ENCODE assay signal across 9 cellular contexts in the genomic region with DNA sequence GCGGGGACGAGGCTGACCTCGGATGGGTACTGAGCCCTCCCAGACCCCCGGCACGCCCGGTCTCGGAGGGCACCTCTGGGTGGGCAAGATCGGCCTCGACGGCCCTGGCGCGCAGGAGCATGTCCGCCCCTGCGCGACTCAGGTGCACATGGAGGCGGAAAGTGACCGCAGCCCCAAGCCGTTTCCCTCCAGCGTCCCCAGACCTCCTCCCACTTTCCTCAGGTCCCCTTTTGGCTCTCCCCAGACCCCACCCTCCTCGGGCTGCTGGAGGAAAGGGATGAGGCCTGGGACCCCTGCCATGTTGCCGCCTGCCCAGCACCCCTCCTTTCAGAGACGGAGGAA. TPM values are rescaled to one million over a fixed set of nuclear protein-coding genes. Genes with fewer than 3 reads are reported as not detected.
DNase-seq lines count a peak whose midpoint lies in the region; ATAC-seq and TF ChIP-seq lines count a peak whose summit lies in the region.
"Had no signal": no experiment of that assay in that cellular context is flagged by ENCODE, and none has a peak within 500 bp of the region (broad histone marks: within the 10 kb centered on the region; RNA-seq: fewer than 3 reads in every experiment).

No MANE protein-coding gene starts in this region.

- CTCF ChIA-PET in mammary epithelial cell (lab: Charles Lee; ENCODE audit: low non-redundant PET), result interaction anchor here (0.6 kb wide), 1 partner anchor 416 kb away, joined by 3 read pairs; no protein-coding TSS in a partner anchor

- H3K4me2 ChIP-seq in mammary epithelial cell (ENCODE audit: insufficient read depth, low read depth, low read length) (peak overlapping the region; percentile 58), mesenchymal stem cell (ENCODE audit: low read length, poor library complexity, severe bottlenecking) (peak overlapping the region; percentile 50)

- H3K27ac Mint-ChIP-seq in activated naive CD4-positive, alpha-beta T cell treated with anti-CD3 and anti-CD28 coated beads, Interleukin-2, amount 50 U/mL, for 24 hours, result no peak overlapping the region
- H3K27ac Mint-ChIP-seq in activated naive CD4-positive, alpha-beta T cell treated with anti-CD3 and anti-CD28 coated beads, Interleukin-2, amount 50 U/mL, for 72 hours, result peak overlapping the region in 1 of 2 donors; percentile 55

- in situ Hi-C loops in mammary epithelial cell (cut with MboI; ENCODE audit: low sequenced_read_pairs in 2 of 2), result no loop called here

- intact Hi-C loops in mammary epithelial cell (cut with micrococcal nuclease), result no loop called here

- peak overlapping the region; percentile 30 for H3K4me3 Mint-ChIP-seq in activated naive CD4-positive, alpha-beta T cell treated with anti-CD3 and anti-CD28 coated beads, Interleukin-2, amount 50 U/mL, for 24 hours

- no peak for DNase-seq in activated naive CD4-positive, alpha-beta T cell treated with anti-CD3 and anti-CD28 coated beads, Interleukin-2, amount 50 U/mL, for 72 hours (ENCODE audit: low spot score in 2 of 2)
- no peak for DNase-seq in mammary epithelial cell
- DNase-seq in mesenchymal stem cell, result no peak
- DNase-seq in upper lobe of left lung, result no peak
- DNase-seq in substantia nigra (lab: John Stamatoyannopoulos, UW), result no peak
- DNase-seq in HuH-7.5 (ENCODE audit: low spot score), result no peak

- H3K14ac ChIP-seq in mesenchymal stem cell (ENCODE audit: low read length in 2 of 2), result peak overlapping the region in 1 of 2 experiments; percentile 7

- H3K18ac ChIP-seq in mesenchymal stem cell (ENCODE audit: low read depth in 1 of 2, low read length in 2 of 2), result peak overlapping the region; percentile 77 to 84

- H3K4ac ChIP-seq in mesenchymal stem cell (ENCODE audit: low read depth in 1 of 2, low read length in 2 of 2), result peak overlapping the region in 1 of 2 experiments; percentile 20

- no peak for TF ChIP-seq POLR2A in upper lobe of left lung (IDR thresholded peaks at IDR 0.05)

- ATAC-seq in activated naive CD4-positive, alpha-beta T cell treated with anti-CD3 and anti-CD28 coated beads, Interleukin-2, amount 50 U/mL, for 72 hours, result no peak
- no peak for ATAC-seq in upper lobe of left lung (ENCODE audit: low FRiP score in 2 of 2)
- no peak for ATAC-seq in HG03460 (IDR thresholded peaks at IDR 0.05; ENCODE audit: unreplicated experiment)

- dilution Hi-C loops in mammary epithelial cell (cut with HindIII; ENCODE audit: low sequenced_read_pairs), result no loop called here

- no peaks in the 10 kb centered on the region for H3K9me3 ChIP-seq in mammary epithelial cell (replicated peaks; ENCODE audit: insufficient read depth, low read length)
- no peaks in the 10 kb centered on the region for H3K9me3 ChIP-seq in mesenchymal stem cell (ENCODE audit: control insufficient read depth, low read length)
- no peaks in the 10 kb centered on the region for H3K9me3 ChIP-seq in upper lobe of left lung

- H3K36me3 ChIP-seq in mammary epithelial cell (ENCODE audit: insufficient read depth, low read length), result peaks cover 1% of the 10 kb centered on the region
- peaks cover 2 to 6% of the 10 kb centered on the region in 2 experiments for H3K36me3 ChIP-seq in mesenchymal stem cell (ENCODE audit: control insufficient read depth in 1 of 2, insufficient read depth in 2 of 2, low read depth in 1 of 2, low read length in 2 of 2)
- H3K36me3 ChIP-seq in upper lobe of left lung, result peaks cover 2 to 3% (median 2%) of the 10 kb centered on the region in 4 donors

- no peaks in the 10 kb centered on the region for H3K27me3 ChIP-seq in mammary epithelial cell (ENCODE audit: insufficient read depth, low read length)
- H3K27me3 ChIP-seq in mesenchymal stem cell (ENCODE audit: control insufficient read depth in 1 of 2, insufficient read depth in 1 of 2, low read length in 2 of 2), result peaks cover 12% of the 10 kb centered on the region in 2 experiments
- peaks cover 0 to 6% (median 0%) of the 10 kb centered on the region in 4 donors for H3K27me3 ChIP-seq in upper lobe of left lung

- no TSS peak for BruUV-seq in mammary epithelial cell (replicated peaks; lab: Mats Ljungman, UMichigan)

- H2BK12ac ChIP-seq in mesenchymal stem cell (ENCODE audit: low read length in 2 of 2), result peak overlapping the region in 1 of 2 experiments; percentile 78

- no peaks in the 10 kb centered on the region for H3K79me1 ChIP-seq in mesenchymal stem cell (replicated peaks; ENCODE audit: low read length, poor library complexity, severe bottlenecking)

- WGBS in mammary epithelial cell (ENCODE audit: low coverage, missing lambda C conversion rate), result 92% methylated on average over 2 of the region's 22 CpGs
- WGBS in mesenchymal stem cell, result 16% methylated on average over 21 of the region's 22 CpGs
- WGBS in upper lobe of left lung, 2 donors, result 25 to 29% methylated on average over 4 to 9 of the region's 22 CpGs

- H4K20me1 ChIP-seq in mammary epithelial cell (ENCODE audit: insufficient read depth, low read length), result no peaks in the 10 kb centered on the region

- no peak for TF ChIP-seq EP300 in upper lobe of left lung (IDR thresholded peaks at IDR 0.05)

- H2AFZ ChIP-seq in mammary epithelial cell (ENCODE audit: low read depth, low read length), result no peak overlapping the region
- peak overlapping the region; percentile 29 for H2AFZ ChIP-seq in mesenchymal stem cell (ENCODE audit: low read depth, low read length)

- H3K9me3 Mint-ChIP-seq in activated naive CD4-positive, alpha-beta T cell treated with anti-CD3 and anti-CD28 coated beads, Interleukin-2, amount 50 U/mL, for 24 hours, result no peaks in the 10 kb centered on the region
- H3K9me3 Mint-ChIP-seq in activated naive CD4-positive, alpha-beta T cell treated with anti-CD3 and anti-CD28 coated beads, Interleukin-2, amount 50 U/mL, for 72 hours, result no peaks in the 10 kb centered on the region

- peaks cover 34% of the 10 kb centered on the region for H3K4me1 Mint-ChIP-seq in activated naive CD4-positive, alpha-beta T cell treated with anti-CD3 and anti-CD28 coated beads, Interleukin-2, amount 50 U/mL, for 24 hours

- H2BK5ac ChIP-seq in mesenchymal stem cell (ENCODE audit: low read depth, low read length, poor library complexity, severe bottlenecking), result peak overlapping the region; percentile 26

- peak overlapping the region; percentile 88 for H4K8ac ChIP-seq in mesenchymal stem cell (ENCODE audit: low read length)

- no peak overlapping the region for H3K23ac ChIP-seq in mesenchymal stem cell (ENCODE audit: low read length in 2 of 2)

- no peak for TF ChIP-seq CTCF in mammary epithelial cell (conservative IDR thresholded peaks at IDR 0.05 in 1 of 2, IDR thresholded peaks at IDR 0.05 in 1 of 2; ENCODE audit: extremely low read depth in 1 of 2, insufficient read depth in 1 of 2, low read depth in 1 of 2, low read length in 2 of 2)
- TF ChIP-seq CTCF in upper lobe of left lung (IDR thresholded peaks at IDR 0.05), result no peak

- peak overlapping the region; percentile 74 for H4K91ac ChIP-seq in mesenchymal stem cell (ENCODE audit: low read length)

- H3K4me1 ChIP-seq in mammary epithelial cell (ENCODE audit: insufficient read depth, low read length) (peaks cover 22% of the 10 kb centered on the region), mesenchymal stem cell (ENCODE audit: control insufficient read depth, insufficient read depth, low read depth, low read length) (peaks cover 34% of the 10 kb centered on the region), upper lobe of left lung (peaks cover 17 to 59% (median 31%) of the 10 kb centered on the region in 4 donors)

- no peaks in the 10 kb centered on the region for H3K27me3 Mint-ChIP-seq in activated naive CD4-positive, alpha-beta T cell treated with anti-CD3 and anti-CD28 coated beads, Interleukin-2, amount 50 U/mL, for 24 hours

- H2AK5ac ChIP-seq in mesenchymal stem cell (ENCODE audit: low read length, severe bottlenecking), result peak overlapping the region; percentile 51

- no peak overlapping the region for H2BK120ac ChIP-seq in mesenchymal stem cell (ENCODE audit: low read depth, low read length)

- no peaks in the 10 kb centered on the region for H3K79me2 ChIP-seq in mammary epithelial cell (ENCODE audit: insufficient read depth, low read length)

- H3K36me3 Mint-ChIP-seq in activated naive CD4-positive, alpha-beta T cell treated with anti-CD3 and anti-CD28 coated beads, Interleukin-2, amount 50 U/mL, for 24 hours, result no peaks in the 10 kb centered on the region
- no peaks in the 10 kb centered on the region for H3K36me3 Mint-ChIP-seq in activated naive CD4-positive, alpha-beta T cell treated with anti-CD3 and anti-CD28 coated beads, Interleukin-2, amount 50 U/mL, for 72 hours

- H3K4me3 ChIP-seq in mammary epithelial cell (replicated peaks in 1 of 3; ENCODE audit: insufficient read depth in 1 of 3, low read depth in 2 of 3, low read length in 3 of 3), result no peak overlapping the region
- peak overlapping the region; percentile 39 to 67 for H3K4me3 ChIP-seq in mesenchymal stem cell (ENCODE audit: insufficient read depth in 1 of 2, low read depth in 1 of 2, low read length in 2 of 2)
- peak overlapping the region in 3 of 4 donors; percentile 26 to 46 (median 46) for H3K4me3 ChIP-seq in upper lobe of left lung

- H3K27ac ChIP-seq in mammary epithelial cell (ENCODE audit: insufficient read depth, low read depth, low read length), result no peak overlapping the region
- H3K27ac ChIP-seq in mesenchymal stem cell (ENCODE audit: low read length, poor library complexity, severe bottlenecking), result no peak overlapping the region
- peak overlapping the region; percentile 36 to 86 (median 62) for H3K27ac ChIP-seq in upper lobe of left lung
- no peak overlapping the region for H3K27ac ChIP-seq in substantia nigra (ENCODE audit: low read depth, low read length, poor library complexity, severe bottlenecking)

- peak overlapping the region; percentile 97 for H2BK15ac ChIP-seq in mesenchymal stem cell (ENCODE audit: low read depth, poor library complexity, severe bottlenecking)

- H3K9ac ChIP-seq in mammary epithelial cell (ENCODE audit: insufficient read depth, low read length) (no peak overlapping the region), mesenchymal stem cell (ENCODE audit: low read length) (peak overlapping the region; percentile 74)

RNA-seq across cellular contexts. Expression of a gene that starts 10.0 kb away (rescaled TPM):
- 1,000 to 10,000 TPM; 2,719 to 2,768 TPM for total RNA-seq in activated naive CD4-positive, alpha-beta T cell treated with anti-CD3 and anti-CD28 coated beads, Interleukin-2, amount 50 U/mL, for 72 hours
- total RNA-seq in mammary epithelial cell (1,000 to 10,000 TPM; 1,153 to 1,694 TPM), upper lobe of left lung (1,000 to 10,000 TPM; 1,356 to 1,902 (median 1,599) TPM)
- polyA plus RNA-seq in mammary epithelial cell, result 2,221 TPM
- polyA minus RNA-seq in mammary epithelial cell, result 738 TPM
- 2,372 TPM for polyA plus RNA-seq in mesenchymal stem cell (2013, experiment 1 of 2)
- polyA plus RNA-seq in mesenchymal stem cell (2013, experiment 2 of 2), result 2,320 TPM

RNA-seq across cellular contexts. Expression of a gene that starts 12.6 kb away (rescaled TPM):
- total RNA-seq in activated naive CD4-positive, alpha-beta T cell treated with anti-CD3 and anti-CD28 coated beads, Interleukin-2, amount 50 U/mL, for 72 hours, result 10 to 100 TPM; 15.0 to 26.6 TPM
- total RNA-seq in mammary epithelial cell (10 to 100 TPM in 1 of 2 donors, 1 to 10 TPM in 1; 8.2 to 21.6 TPM), upper lobe of left lung (100 to 1,000 TPM in 1 of 6 donors, 10 to 100 TPM in 5; 28.8 to 149 (median 34.0) TPM)
- 6.9 TPM for polyA plus RNA-seq in mammary epithelial cell
- polyA minus RNA-seq in mammary epithelial cell, result 6.7 TPM
- polyA plus RNA-seq in mesenchymal stem cell (2013, experiment 1 of 2), result 7.0 TPM
- 6.3 TPM for polyA plus RNA-seq in mesenchymal stem cell (2013, experiment 2 of 2)

RNA-seq across cellular contexts. Expression of a gene that starts 15.7 kb away (rescaled TPM):
- total RNA-seq in activated naive CD4-positive, alpha-beta T cell treated with anti-CD3 and anti-CD28 coated beads, Interleukin-2, amount 50 U/mL, for 72 hours, result not detected
- not detected for total RNA-seq in mammary epithelial cell
- not detected for polyA plus RNA-seq in mammary epithelial cell
- polyA minus RNA-seq in mammary epithelial cell, result not detected
- polyA plus RNA-seq in mesenchymal stem cell (2013, experiment 1 of 2), result 0.01 TPM
- polyA plus RNA-seq in mesenchymal stem cell (2013, experiment 2 of 2), result 0.01 TPM
- 1 to 10 TPM in 1 of 6 donors, under 1 TPM in 3, not detected in 2; 0.24 to 1.1 (median 0.48) TPM for total RNA-seq in upper lobe of left lung
- total RNA-seq: T-helper 1 cell treated with Interleukin-12 subunit alpha and Interleukin-12 subunit beta and Interleukin-4 antibody, amounts not matched to agents 30 ng/mL and 1 ng/mL, for 36 hours had no signal

RNA-seq across cellular contexts. Expression of a gene that starts 44.1 kb away (rescaled TPM):
- total RNA-seq in activated naive CD4-positive, alpha-beta T cell treated with anti-CD3 and anti-CD28 coated beads, Interleukin-2, amount 50 U/mL, for 72 hours, result under 1 TPM in 1 of 2 donors, not detected in 1; 0.25 TPM
- total RNA-seq in mammary epithelial cell, result not detected
- polyA plus RNA-seq in mammary epithelial cell, result not detected
- not detected for polyA minus RNA-seq in mammary epithelial cell
- polyA plus RNA-seq in mesenchymal stem cell (2013, experiment 1 of 2), result not detected
- polyA plus RNA-seq in mesenchymal stem cell (2013, experiment 2 of 2), result not detected
- total RNA-seq in upper lobe of left lung, result under 1 TPM in 1 of 6 donors, not detected in 5; 0.39 TPM
- total RNA-seq: T-helper 1 cell treated with Interleukin-12 subunit alpha and Interleukin-12 subunit beta and Interleukin-4 antibody, amounts not matched to agents 30 ng/mL and 1 ng/mL, for 36 hours had no signal

RNA-seq across cellular contexts. Expression of a gene that starts 58.6 kb away (rescaled TPM):
- 10 to 100 TPM in 1 of 2 donors, 1 to 10 TPM in 1; 1.5 to 10.6 TPM for total RNA-seq in activated naive CD4-positive, alpha-beta T cell treated with anti-CD3 and anti-CD28 coated beads, Interleukin-2, amount 50 U/mL, for 72 hours
- total RNA-seq in mammary epithelial cell, result under 1 TPM in 1 of 2 donors, not detected in 1; 0.33 TPM
- 0.09 TPM for polyA plus RNA-seq in mammary epithelial cell
- not detected for polyA minus RNA-seq in mammary epithelial cell
- polyA plus RNA-seq in mesenchymal stem cell (2013, experiment 1 of 2), result 1.9 TPM
- polyA plus RNA-seq in mesenchymal stem cell (2013, experiment 2 of 2), result 2.1 TPM
- total RNA-seq in upper lobe of left lung, result 10 to 100 TPM in 3 of 6 donors, 1 to 10 TPM in 3; 3.8 to 47.1 (median 10.5) TPM

Comparison
In these comparisons a context has a peak if more than half of its experiments do, and no peak if none do; other contexts are left out.
1. H3K27ac ChIP-seq: peak in upper lobe of left lung (4 of 4); none in mammary epithelial cell (single experiment), mesenchymal stem cell (single experiment) and substantia nigra (single experiment).
2. H3K4me3 ChIP-seq: peak in mesenchymal stem cell (2 of 2) and upper lobe of left lung (3 of 4); none in mammary epithelial cell (0 of 3).